8 cellular contexts compared by ENCODE assay signal in the genomic region with DNA sequence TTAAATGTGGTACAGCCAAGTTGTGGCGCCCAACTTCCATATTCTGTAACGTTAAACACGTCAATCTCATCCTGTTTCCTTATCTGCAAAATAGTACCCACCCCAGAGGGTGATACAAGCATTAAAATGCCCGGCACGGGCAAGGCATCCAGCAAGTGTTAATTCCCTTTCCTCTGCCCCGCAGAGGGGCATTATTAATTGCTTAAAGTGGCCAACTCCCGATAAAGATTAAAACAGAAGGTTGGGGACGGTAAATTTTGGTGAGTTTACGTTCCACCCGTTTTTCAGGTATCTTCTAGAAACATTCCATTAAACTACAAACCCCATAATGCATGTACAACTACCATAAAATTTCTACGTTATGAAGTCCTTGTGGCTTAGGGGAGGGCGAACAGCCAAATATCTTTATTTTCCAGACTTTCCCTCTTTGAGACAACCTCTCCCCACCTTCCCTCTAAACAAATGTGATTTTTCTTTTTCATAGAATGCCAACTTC. TPM values are rescaled to one million over a fixed set of nuclear protein-coding genes. Genes with fewer than 3 reads are reported as not detected.
A peak's percentile ranks its signal among the peaks of the same experiment; 100 is the strongest.
DNase-seq lines count a peak whose midpoint lies in the region; FAIRE-seq and TF ChIP-seq lines count a peak whose summit lies in the region.

No MANE protein-coding gene starts in this region.

- peak overlapping the region; percentile 98 for H3K27ac Mint-ChIP-seq in activated naive CD4-positive, alpha-beta T cell treated with anti-CD3 and anti-CD28 coated beads, Interleukin-2, amount 50 U/mL, for 24 hours

- H3K9ac ChIP-seq in skeletal muscle tissue (ENCODE audit: low read depth in 1 of 3, low read length in 3 of 3), result peak overlapping the region; percentile 85 to 100 (median 100)

- H2AFZ ChIP-seq in hepatocyte, result peak overlapping the region; percentile 86

- peak overlapping the region; percentile 96 for H3K27ac ChIP-seq in hepatocyte
- H3K27ac ChIP-seq in skeletal muscle tissue (ENCODE audit: low read depth, low read length), result peak overlapping the region; percentile 100

- no peaks in the 10 kb centered on the region for H3K9me2 ChIP-seq in hepatocyte (replicated peaks; ENCODE audit: insufficient read depth)

- peaks cover 27% of the 10 kb centered on the region for H3K4me1 Mint-ChIP-seq in activated naive CD4-positive, alpha-beta T cell treated with anti-CD3 and anti-CD28 coated beads, Interleukin-2, amount 50 U/mL, for 24 hours

- H3K4me2 ChIP-seq in hepatocyte, result peak overlapping the region; percentile 89

- no peak for TF ChIP-seq CTCF in hepatocyte (IDR thresholded peaks at IDR 0.05; ENCODE audit: poor library complexity)

- H3K27me3 ChIP-seq in hepatocyte, result no peaks in the 10 kb centered on the region
- H3K27me3 ChIP-seq in skeletal muscle tissue (ENCODE audit: control insufficient read depth in 3 of 3, insufficient read depth in 3 of 3, low read length in 3 of 3), result no peaks in the 10 kb centered on the region

- H3K4me1 ChIP-seq in hepatocyte (ENCODE audit: insufficient read depth), result no peaks in the 10 kb centered on the region
- H3K4me1 ChIP-seq in skeletal muscle tissue (ENCODE audit: control insufficient read depth in 3 of 3, insufficient read depth in 3 of 3, low read length in 3 of 3), result peaks cover 8 to 17% (median 13%) of the 10 kb centered on the region in 3 donors

- H3K4me3 Mint-ChIP-seq in activated naive CD4-positive, alpha-beta T cell treated with anti-CD3 and anti-CD28 coated beads, Interleukin-2, amount 50 U/mL, for 24 hours, result peak overlapping the region; percentile 94

- 6% methylated on average over 12 of the region's 12 CpGs for WGBS in hepatocyte (ENCODE audit: low lambda C conversion rate, missing lambda C conversion rate)

- no peak for FAIRE-seq in RCC 7860 (lab: Jason Lieb, UNC)

- H3K4me3 ChIP-seq in hepatocyte (peak overlapping the region; percentile 65), skeletal muscle tissue (ENCODE audit: low read length in 3 of 3) (peak overlapping the region; percentile 95 to 96 (median 96))

- H3K79me2 ChIP-seq in hepatocyte, result peaks cover 37% of the 10 kb centered on the region

- H3K36me3 Mint-ChIP-seq in activated naive CD4-positive, alpha-beta T cell treated with anti-CD3 and anti-CD28 coated beads, Interleukin-2, amount 50 U/mL, for 24 hours, result peaks cover 15% of the 10 kb centered on the region

- no peaks in the 10 kb centered on the region for H3K27me3 Mint-ChIP-seq in activated naive CD4-positive, alpha-beta T cell treated with anti-CD3 and anti-CD28 coated beads, Interleukin-2, amount 50 U/mL, for 24 hours

- DNase-seq in ELR (ENCODE audit: low read depth), result peak; percentile 45
- peak; percentile 42 for DNase-seq in M059J (ENCODE audit: low read depth)
- peak; percentile 16 for DNase-seq in hepatocyte (ENCODE audit: low spot score)
- DNase-seq in NCI-H446 treated with DMSO at 0.1 percent for 48 hours (lab: John Stamatoyannopoulos, UW), result no peak
- DNase-seq in DMS153 (lab: John Stamatoyannopoulos, UW), result no peak
- DNase-seq in RCC 7860 (ENCODE audit: low spot score), result no peak

- H3K9me3 ChIP-seq in hepatocyte (ENCODE audit: low read depth), result no peaks in the 10 kb centered on the region
- H3K9me3 ChIP-seq in skeletal muscle tissue (ENCODE audit: control insufficient read depth in 3 of 3, low read length in 3 of 3), result no peaks in the 10 kb centered on the region

- no peaks in the 10 kb centered on the region for H3K36me3 ChIP-seq in hepatocyte (replicated peaks; ENCODE audit: insufficient read depth, low read depth)
- H3K36me3 ChIP-seq in skeletal muscle tissue (ENCODE audit: control insufficient read depth in 3 of 3, insufficient read depth in 3 of 3, low read length in 3 of 3), result peaks cover 0 to 3% (median 0%) of the 10 kb centered on the region in 3 donors

- peaks cover 28% of the 10 kb centered on the region for H4K20me1 ChIP-seq in hepatocyte (ENCODE audit: insufficient read depth, poor library complexity, severe bottlenecking)

- H3K9me3 Mint-ChIP-seq in activated naive CD4-positive, alpha-beta T cell treated with anti-CD3 and anti-CD28 coated beads, Interleukin-2, amount 50 U/mL, for 24 hours, result no peaks in the 10 kb centered on the region

RNA-seq across cellular contexts. Expression of a gene that starts 1.3 kb away (rescaled TPM):
- 70.5 and 76.5 TPM in 2 replicates for total RNA-seq in M059J (2014; rRNA removed; shearing (Covaris generic))
- total RNA-seq in hepatocyte, result 86.1 and 95.4 TPM in 2 replicates
- polyA plus RNA-seq in hepatocyte, result 47.0 and 49.0 TPM in 2 replicates
- total RNA-seq in skeletal muscle tissue, result 71.0 TPM

Comparison
In these comparisons a context has a peak if more than half of its experiments do, and no peak if none do; other contexts are left out.
1. DNase-seq: peak in ELR (single experiment), M059J (single experiment) and hepatocyte (single experiment); none in NCI-H446 treated with DMSO at 0.1 percent for 48 hours (single experiment), DMS153 (single experiment) and RCC 7860 (single experiment).